In the genomic region with DNA sequence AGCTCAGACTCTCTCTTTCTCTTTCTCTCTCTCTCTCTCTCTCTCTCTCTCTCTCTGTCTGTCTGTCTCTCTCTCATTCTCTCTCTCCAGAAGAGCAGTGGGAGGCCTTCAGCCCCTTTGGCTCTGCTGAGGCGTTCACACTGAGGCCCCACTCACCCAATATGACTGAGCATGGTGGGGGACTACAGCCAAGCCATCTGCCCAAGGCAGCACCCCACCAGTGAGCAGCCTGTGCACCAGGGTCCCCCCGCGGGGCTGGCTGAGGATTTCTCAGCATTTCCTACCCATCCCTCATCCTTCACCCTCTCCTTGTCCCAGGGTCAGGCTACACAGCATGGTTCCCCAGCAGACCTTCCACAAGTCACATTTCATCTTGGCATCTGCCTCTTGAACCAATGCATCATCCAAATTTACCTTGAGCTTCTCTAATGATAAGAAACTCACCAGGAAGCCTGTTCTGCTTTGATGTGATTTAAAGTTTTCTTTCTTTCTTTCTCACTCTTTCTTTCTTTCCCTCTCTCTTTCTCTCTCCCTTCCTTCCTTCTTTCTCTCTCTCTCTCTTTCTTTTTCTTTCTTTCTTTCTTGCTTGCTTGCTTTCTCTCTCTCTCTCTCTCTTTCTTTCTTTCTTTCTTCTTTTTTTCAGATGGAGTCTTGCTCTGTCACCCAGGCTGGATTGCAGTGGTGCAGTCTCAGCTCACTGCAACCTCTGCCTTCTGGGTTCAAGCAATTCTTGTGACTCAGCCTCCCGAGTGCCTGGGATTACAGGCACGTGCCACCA, we compare ENCODE assay signal across 26 cellular contexts.
"Had no signal": no experiment of that assay in that cellular context is flagged by ENCODE, and none has a peak within 500 bp of the region (broad histone marks: within the 10 kb centered on the region; RNA-seq: fewer than 3 reads in every experiment).

No MANE protein-coding gene starts in this region.

- FAIRE-seq: TTC549 had no signal

- H3K27ac ChIP-seq: ascending aorta, body of pancreas, Peyer's patch, RWPE1, VCaP had no signal

- H3K4me3 Mint-ChIP-seq: activated CD4-positive, alpha-beta memory T cell treated with anti-CD3 and anti-CD28 coated beads, Interleukin-2, amount 10 ng/mL, durations not matched to agents 7 days and 5 days; activated CD4-positive, alpha-beta T cell treated with anti-CD3 and anti-CD28 coated beads for 36 hours; activated naive CD4-positive, alpha-beta T cell treated with anti-CD3 and anti-CD28 coated beads, Interleukin-2, amount 50 U/mL, for 24 hours; central memory CD8-positive, alpha-beta T cell; IgD-negative memory B cell had no signal

- H3K4me1 Mint-ChIP-seq: activated CD4-positive, alpha-beta memory T cell treated with anti-CD3 and anti-CD28 coated beads, Interleukin-2, amount 10 ng/mL, durations not matched to agents 7 days and 5 days; activated CD4-positive, alpha-beta T cell treated with anti-CD3 and anti-CD28 coated beads for 36 hours; activated naive CD4-positive, alpha-beta T cell treated with anti-CD3 and anti-CD28 coated beads, Interleukin-2, amount 50 U/mL, for 24 hours; central memory CD8-positive, alpha-beta T cell; IgD-negative memory B cell had no signal

- DNase-seq: activated CD4-positive, alpha-beta memory T cell treated with anti-CD3 and anti-CD28 coated beads, Interleukin-2, amount 10 ng/mL, durations not matched to agents 7 days and 5 days; activated CD4-positive, alpha-beta T cell treated with anti-CD3 and anti-CD28 coated beads for 36 hours; activated CD4-positive, alpha-beta T cell treated with anti-CD3 and anti-CD28 coated beads, Interleukin-2, amount 50 U/mL, for 1 hour; activated naive CD4-positive, alpha-beta T cell; activated T-cell treated with anti-CD3 and anti-CD28 coated beads for 4 hours; activated T-cell treated with anti-CD3 and anti-CD28 coated beads, Interleukin-2, amount 50 U/mL, for 48 hours; body of pancreas; MM.1S; NCI-H1105; NCI-H1436; NCI-H1694 treated with DMSO at 0.1 percent for 48 hours; NCI-H2029 treated with DMSO at 0.1 percent for 48 hours; NCI-H446; NCI-H524; SHP77 treated with DMSO at 0.1 percent for 48 hours; T-helper 2 cell; T1000 had no signal

- ATAC-seq: activated CD4-positive, alpha-beta T cell treated with anti-CD3 and anti-CD28 coated beads for 36 hours; body of pancreas had no signal

- H3K27ac Mint-ChIP-seq: activated CD4-positive, alpha-beta memory T cell treated with anti-CD3 and anti-CD28 coated beads, Interleukin-2, amount 10 ng/mL, durations not matched to agents 7 days and 5 days; activated CD4-positive, alpha-beta T cell treated with anti-CD3 and anti-CD28 coated beads for 36 hours; activated naive CD4-positive, alpha-beta T cell treated with anti-CD3 and anti-CD28 coated beads, Interleukin-2, amount 50 U/mL, for 24 hours; activated T-helper 2 cell treated with anti-CD3 and anti-CD28 coated beads, Interferon-gamma antibody, Interleukin-2, Interleukin-4, amounts not matched to agents 10 μg/mL and 5 μg/mL and 100 μg/mL, durations not matched to agents 14 hours and 24 hours and 36 hours; IgD-negative memory B cell had no signal

- H3K9me3 Mint-ChIP-seq: activated CD4-positive, alpha-beta memory T cell treated with anti-CD3 and anti-CD28 coated beads, Interleukin-2, amount 10 ng/mL, durations not matched to agents 7 days and 5 days; activated naive CD4-positive, alpha-beta T cell treated with anti-CD3 and anti-CD28 coated beads, Interleukin-2, amount 50 U/mL, for 24 hours; activated T-helper 2 cell treated with anti-CD3 and anti-CD28 coated beads, Interferon-gamma antibody, Interleukin-2, Interleukin-4, amounts not matched to agents 10 μg/mL and 5 μg/mL and 100 μg/mL, durations not matched to agents 14 hours and 24 hours and 36 hours; central memory CD8-positive, alpha-beta T cell; IgD-negative memory B cell had no signal

- H3K27me3 Mint-ChIP-seq: activated CD4-positive, alpha-beta memory T cell treated with anti-CD3 and anti-CD28 coated beads, Interleukin-2, amount 10 ng/mL, durations not matched to agents 7 days and 5 days; activated CD4-positive, alpha-beta T cell treated with anti-CD3 and anti-CD28 coated beads for 36 hours; activated naive CD4-positive, alpha-beta T cell treated with anti-CD3 and anti-CD28 coated beads, Interleukin-2, amount 50 U/mL, for 24 hours; IgD-negative memory B cell had no signal

- H3K36me3 Mint-ChIP-seq: IgD-negative memory B cell had no signal

- H3K4me1 ChIP-seq: ascending aorta, body of pancreas, Peyer's patch had no signal

- H3K9me3 ChIP-seq: ascending aorta, body of pancreas, Peyer's patch had no signal

- H3K36me3 ChIP-seq: ascending aorta, Peyer's patch had no signal

- H3K4me3 ChIP-seq: ascending aorta, body of pancreas, Peyer's patch had no signal

- H3K27me3 ChIP-seq: ascending aorta, body of pancreas, Peyer's patch had no signal
